Comparison of ENCODE assay signal across 8 cellular contexts in genomic region chr7:39453743-39454355, GRCh38.
DNase-seq lines count a peak whose midpoint lies in the region; TF ChIP-seq lines count a peak whose summit lies in the region.

No MANE protein-coding gene starts in this region.

- H3K23ac ChIP-seq in trophoblast cell (ENCODE audit: low read length), result no peak overlapping the region

- H2BK12ac ChIP-seq in trophoblast cell (ENCODE audit: low read length), result no peak overlapping the region

- H3K4me3 ChIP-seq in A673 (ENCODE audit: low read depth, low read length, poor library complexity, severe bottlenecking) (no peak overlapping the region), HFF-Myc (replicated peaks; ENCODE audit: low read depth, low read length) (no peak overlapping the region), epithelial cell of esophagus (ENCODE audit: low read length) (no peak overlapping the region), trophoblast cell (ENCODE audit: low read depth, low read length) (no peak overlapping the region)

- no peak overlapping the region for H3K27ac ChIP-seq in A673 (ENCODE audit: low read depth, low read length, poor library complexity, severe bottlenecking)
- no peak overlapping the region for H3K27ac ChIP-seq in trophoblast cell (ENCODE audit: low read depth, low read length)

- POLR2A ChIA-PET in A673 (lab: Charles Lee; ENCODE audit: low non-redundant PET), result no interaction called here
- POLR2A ChIA-PET in GM10248 (lab: Yijun Ruan, JAX), result no interaction called here

- no peak overlapping the region for H3K18ac ChIP-seq in trophoblast cell (ENCODE audit: low read length)

- TF ChIP-seq CTCF in A673 (conservative IDR thresholded peaks at IDR 0.05; ENCODE audit: low read depth, low read length) (peak; percentile 92), GM10248 (IDR thresholded peaks at IDR 0.05; ENCODE audit: control extremely low read depth, extremely low read depth, low read depth, missing control alignments) (peak; percentile 79), HFF-Myc (IDR thresholded peaks at IDR 0.05; ENCODE audit: low read depth, low read length, missing control alignments) (peak; percentile 94), epithelial cell of esophagus (IDR thresholded peaks at IDR 0.05; ENCODE audit: insufficient read depth, low read depth, low read length, missing control alignments) (peak; percentile 79)

- WGBS in trophoblast cell (ENCODE audit: extremely low coverage, insufficient coverage, insufficient read length), result no CpG with 5 or more reads among the region's 5 CpGs

- H2BK120ac ChIP-seq in trophoblast cell (ENCODE audit: insufficient read depth, low read length, poor library complexity), result no peak overlapping the region

- H4K12ac ChIP-seq in trophoblast cell (ENCODE audit: low read depth, low read length), result no peak overlapping the region

- no peak overlapping the region for H3K4me2 ChIP-seq in trophoblast cell (ENCODE audit: low read length)

- H4K91ac ChIP-seq in trophoblast cell (ENCODE audit: low read depth, low read length), result no peak overlapping the region

- no peaks in the 10 kb centered on the region for H3K36me3 ChIP-seq in A673 (ENCODE audit: insufficient read depth, low read length, poor library complexity, severe bottlenecking)
- H3K36me3 ChIP-seq in trophoblast cell (ENCODE audit: control insufficient read depth in 1 of 2, insufficient read depth in 2 of 2, low read length in 2 of 2), result no peaks in the 10 kb centered on the region

- intact Hi-C loops in A673 (cut with micrococcal nuclease; ENCODE audit: unreplicated experiment), result loop anchor here (5.0 kb wide), 1 partner anchor 63 kb away; no protein-coding TSS in a partner anchor

- no peak overlapping the region for H2AFZ ChIP-seq in trophoblast cell (ENCODE audit: insufficient read depth, low read length, poor library complexity)

- peak; percentile 73 for DNase-seq in A673 (ENCODE audit: low spot score)
- DNase-seq in GM10248 (ENCODE audit: extremely low spot score), result peak; percentile 48
- DNase-seq in HFF-Myc (ENCODE audit: extremely low read depth, low read depth), result peak; percentile 61
- peak; percentile 28 for DNase-seq in MV-4-11 (lab: John Stamatoyannopoulos, UW)
- DNase-seq in activated CD4-positive, CD25-positive, alpha-beta regulatory T cell treated with anti-CD3 and anti-CD28 coated beads, Interleukin-2, amount 50 U/mL, for 72 hours, result peak; percentile 47
- peak; percentile 70 for DNase-seq in epithelial cell of esophagus (ENCODE audit: low read depth)
- peak; percentile 42 to 72 for DNase-seq in trophoblast cell
- no peak for DNase-seq in NCI-H128 (lab: John Stamatoyannopoulos, UW; ENCODE audit: unreplicated experiment)

- no peaks in the 10 kb centered on the region for H3K79me2 ChIP-seq in trophoblast cell (ENCODE audit: control insufficient read depth, insufficient read depth, low read length, poor library complexity)

- no peaks in the 10 kb centered on the region for H3K4me1 ChIP-seq in A673 (ENCODE audit: insufficient read depth, low read length, poor library complexity, severe bottlenecking)
- no peaks in the 10 kb centered on the region for H3K4me1 ChIP-seq in trophoblast cell (ENCODE audit: control insufficient read depth in 1 of 2, insufficient read depth in 2 of 2, low read length in 2 of 2)

- BruUV-seq in A673 (replicated peaks; lab: Mats Ljungman, UMichigan), result no TSS peak

- H2AK5ac ChIP-seq in trophoblast cell (ENCODE audit: low read length), result no peak overlapping the region

- no peak overlapping the region for H3K9ac ChIP-seq in trophoblast cell (ENCODE audit: low read length)

- H3K9me3 ChIP-seq in A673 (ENCODE audit: low read depth, low read length, poor library complexity, severe bottlenecking) (no peaks in the 10 kb centered on the region), trophoblast cell (ENCODE audit: insufficient read depth, low read depth, low read length) (no peaks in the 10 kb centered on the region)

- no peaks in the 10 kb centered on the region for H3K79me1 ChIP-seq in trophoblast cell (ENCODE audit: low read length)

- H2BK5ac ChIP-seq in trophoblast cell (ENCODE audit: low read depth, low read length, poor library complexity), result no peak overlapping the region

- no peak overlapping the region for H4K8ac ChIP-seq in trophoblast cell (ENCODE audit: low read depth, low read length)

- peaks cover 60% of the 10 kb centered on the region for H3K27me3 ChIP-seq in A673 (replicated peaks; ENCODE audit: insufficient read depth, low read depth, low read length, poor library complexity)
- H3K27me3 ChIP-seq in trophoblast cell (ENCODE audit: insufficient read depth, low read length), result no peaks in the 10 kb centered on the region

- no peak overlapping the region for H3K14ac ChIP-seq in trophoblast cell (ENCODE audit: low read length)

- H3K4ac ChIP-seq in trophoblast cell (ENCODE audit: low read depth, low read length), result no peak overlapping the region

- CTCF ChIA-PET in A673 (lab: Charles Lee), result interaction anchor here (0.5 to 1.4 kb wide), 5 partner anchors 9 to 257 kb away, joined by 3 to 5 read pairs (median 3); no protein-coding TSS in a partner anchor
- CTCF ChIA-PET in GM10248 (lab: Yijun Ruan, JAX), result interaction anchor here (0.7 to 5.8 kb wide), 25 partner anchors 9 to 1055 kb away, joined by 3 to 53 read pairs (median 3); no protein-coding TSS in a partner anchor
